Comparison of ENCODE assay signal across 13 cellular contexts in genomic region chr13:111217661-111218060, GRCh38.
DNase-seq lines count a peak whose midpoint lies in the region; ATAC-seq, FAIRE-seq and TF ChIP-seq lines count a peak whose summit lies in the region.
"Had no signal": no experiment of that assay in that cellular context is flagged by ENCODE, and none has a peak within 500 bp of the region (broad histone marks: within the 10 kb centered on the region; RNA-seq: fewer than 3 reads in every experiment).

No MANE protein-coding gene starts in this region.

- intact Hi-C loops in activated CD4-positive, alpha-beta memory T cell treated with anti-CD3 and anti-CD28 coated beads for 36 hours (cut with micrococcal nuclease), result no loop called here
- intact Hi-C loops in upper lobe of right lung (cut with DNase I), result no loop called here

- no peak for DNase-seq in activated CD4-positive, alpha-beta memory T cell treated with anti-CD3 and anti-CD28 coated beads for 36 hours
- no peak for DNase-seq in activated CD4-positive, alpha-beta memory T cell treated with anti-CD3 and anti-CD28 coated beads, Interleukin-2, amount 10 ng/mL, durations not matched to agents 7 days and 5 days
- DNase-seq in progenitor cell of endocrine pancreas (ENCODE audit: low spot score, unreplicated experiment), result no peak
- peak; percentile 78 for DNase-seq in upper lobe of right lung
- DNase-seq in stimulated activated CD4-positive, alpha-beta T cell treated with anti-CD3 and anti-CD28 coated beads, Interleukin-1b, Interleukin-23, amount 100 ng/mL, for 48 hours, result no peak
- DNase-seq: 8988T, activated gamma-delta T cell, DMS53, Kasumi-1 had no signal

- CTCF ChIA-PET in activated CD4-positive, alpha-beta memory T cell treated with anti-CD3 and anti-CD28 coated beads for 36 hours (lab: Charles Lee), result interaction anchor here (7.1 kb wide), 1 partner anchor 149 kb away, joined by 58 read pairs; no protein-coding TSS in a partner anchor
- CTCF ChIA-PET in activated CD4-positive, alpha-beta memory T cell treated with anti-CD3 and anti-CD28 coated beads, Interleukin-2, amount 10 ng/mL, durations not matched to agents 7 days and 5 days (lab: Charles Lee), result interaction anchor here (5.1 kb wide), 1 partner anchor 150 kb away, joined by 43 read pairs; no protein-coding TSS in a partner anchor

- H3K36me3 Mint-ChIP-seq in activated CD4-positive, alpha-beta memory T cell treated with anti-CD3 and anti-CD28 coated beads for 36 hours, result peaks cover 9% of the 10 kb centered on the region
- peaks cover 2% of the 10 kb centered on the region for H3K36me3 Mint-ChIP-seq in activated CD4-positive, alpha-beta memory T cell treated with anti-CD3 and anti-CD28 coated beads, Interleukin-2, amount 10 ng/mL, durations not matched to agents 7 days and 5 days (ENCODE audit: low read depth)
- H3K36me3 Mint-ChIP-seq in progenitor cell of endocrine pancreas (ENCODE audit: insufficient read depth), result no peaks in the 10 kb centered on the region

- H3K4me1 Mint-ChIP-seq in activated CD4-positive, alpha-beta memory T cell treated with anti-CD3 and anti-CD28 coated beads for 36 hours (ENCODE audit: low read depth), result peaks cover 18% of the 10 kb centered on the region
- peaks cover 4% of the 10 kb centered on the region for H3K4me1 Mint-ChIP-seq in activated CD4-positive, alpha-beta memory T cell treated with anti-CD3 and anti-CD28 coated beads, Interleukin-2, amount 10 ng/mL, durations not matched to agents 7 days and 5 days
- peaks cover 8% of the 10 kb centered on the region for H3K4me1 Mint-ChIP-seq in progenitor cell of endocrine pancreas (ENCODE audit: low read depth)

- no peaks in the 10 kb centered on the region for H3K27me3 Mint-ChIP-seq in activated CD4-positive, alpha-beta memory T cell treated with anti-CD3 and anti-CD28 coated beads for 36 hours
- H3K27me3 Mint-ChIP-seq in activated CD4-positive, alpha-beta memory T cell treated with anti-CD3 and anti-CD28 coated beads, Interleukin-2, amount 10 ng/mL, durations not matched to agents 7 days and 5 days, result no peaks in the 10 kb centered on the region
- H3K27me3 Mint-ChIP-seq in progenitor cell of endocrine pancreas, result no peaks in the 10 kb centered on the region

- no peak overlapping the region for H3K4me3 Mint-ChIP-seq in activated CD4-positive, alpha-beta memory T cell treated with anti-CD3 and anti-CD28 coated beads for 36 hours
- H3K4me3 Mint-ChIP-seq in activated CD4-positive, alpha-beta memory T cell treated with anti-CD3 and anti-CD28 coated beads, Interleukin-2, amount 10 ng/mL, durations not matched to agents 7 days and 5 days, result no peak overlapping the region
- no peak overlapping the region for H3K4me3 Mint-ChIP-seq in progenitor cell of endocrine pancreas (ENCODE audit: low read depth)

- peak; percentile 79 for ATAC-seq in upper lobe of right lung
- ATAC-seq in GM21576 (IDR thresholded peaks at IDR 0.05; ENCODE audit: unreplicated experiment), result no peak
- ATAC-seq in GM18907 (IDR thresholded peaks at IDR 0.05; ENCODE audit: unreplicated experiment), result no peak
- ATAC-seq: esophagus mucosa had no signal

- no peaks in the 10 kb centered on the region for H3K9me3 ChIP-seq in upper lobe of right lung

- no peaks in the 10 kb centered on the region for H3K27me3 ChIP-seq in upper lobe of right lung

- no peak for TF ChIP-seq CTCF in progenitor cell of endocrine pancreas (IDR thresholded peaks at IDR 0.05; ENCODE audit: unreplicated experiment)
- no peak for TF ChIP-seq CTCF in upper lobe of right lung (IDR thresholded peaks at IDR 0.05)

- peaks cover 44% of the 10 kb centered on the region for H3K4me1 ChIP-seq in upper lobe of right lung

- H3K9me3 Mint-ChIP-seq in activated CD4-positive, alpha-beta memory T cell treated with anti-CD3 and anti-CD28 coated beads for 36 hours, result no peaks in the 10 kb centered on the region
- no peaks in the 10 kb centered on the region for H3K9me3 Mint-ChIP-seq in activated CD4-positive, alpha-beta memory T cell treated with anti-CD3 and anti-CD28 coated beads, Interleukin-2, amount 10 ng/mL, durations not matched to agents 7 days and 5 days
- no peaks in the 10 kb centered on the region for H3K9me3 Mint-ChIP-seq in progenitor cell of endocrine pancreas (ENCODE audit: low read depth)

- no peak overlapping the region for H3K4me3 ChIP-seq in upper lobe of right lung

- no peak overlapping the region for H3K27ac ChIP-seq in upper lobe of right lung

- POLR2A ChIA-PET in activated CD4-positive, alpha-beta memory T cell treated with anti-CD3 and anti-CD28 coated beads for 36 hours (lab: Charles Lee), result no interaction called here
- POLR2A ChIA-PET in activated CD4-positive, alpha-beta memory T cell treated with anti-CD3 and anti-CD28 coated beads, Interleukin-2, amount 10 ng/mL, durations not matched to agents 7 days and 5 days (lab: Charles Lee), result no interaction called here

- peak overlapping the region; percentile 5 for H3K27ac Mint-ChIP-seq in activated CD4-positive, alpha-beta memory T cell treated with anti-CD3 and anti-CD28 coated beads for 36 hours
- H3K27ac Mint-ChIP-seq in activated CD4-positive, alpha-beta memory T cell treated with anti-CD3 and anti-CD28 coated beads, Interleukin-2, amount 10 ng/mL, durations not matched to agents 7 days and 5 days, result no peak overlapping the region
- H3K27ac Mint-ChIP-seq in progenitor cell of endocrine pancreas, result peak overlapping the region; percentile 42

- FAIRE-seq in islet of Langerhans (lab: Jason Lieb, UNC), result peak; percentile 69

- H3K36me3 ChIP-seq in upper lobe of right lung, result no peaks in the 10 kb centered on the region
